Comparison of ENCODE assay signal across 9 cellular contexts in genomic region chr10:58206251-58206650, GRCh38.
"Had no signal": no experiment of that assay in that cellular context is flagged by ENCODE, and none has a peak within 500 bp of the region (broad histone marks: within the 10 kb centered on the region; RNA-seq: fewer than 3 reads in every experiment).

No MANE protein-coding gene starts in this region.

- H3K9me3 ChIP-seq: HAP-1 had no signal

- ATAC-seq: GM23338, HCT116 had no signal

- H3K4me3 ChIP-seq: GM23248, GM23338, HAP-1 had no signal

- DNase-seq: GM23248, GOT3, H7, H9, HCEC 1CT, HFFc6 had no signal

- H3K4me2 ChIP-seq: GM23338 had no signal

- H3K4me1 ChIP-seq: HAP-1 had no signal

- H3K27ac ChIP-seq: GM23248 had no signal

- H3K36me3 ChIP-seq: HAP-1 had no signal

- H2AFZ ChIP-seq: GM23248, GM23338 had no signal
